In the genomic region with DNA sequence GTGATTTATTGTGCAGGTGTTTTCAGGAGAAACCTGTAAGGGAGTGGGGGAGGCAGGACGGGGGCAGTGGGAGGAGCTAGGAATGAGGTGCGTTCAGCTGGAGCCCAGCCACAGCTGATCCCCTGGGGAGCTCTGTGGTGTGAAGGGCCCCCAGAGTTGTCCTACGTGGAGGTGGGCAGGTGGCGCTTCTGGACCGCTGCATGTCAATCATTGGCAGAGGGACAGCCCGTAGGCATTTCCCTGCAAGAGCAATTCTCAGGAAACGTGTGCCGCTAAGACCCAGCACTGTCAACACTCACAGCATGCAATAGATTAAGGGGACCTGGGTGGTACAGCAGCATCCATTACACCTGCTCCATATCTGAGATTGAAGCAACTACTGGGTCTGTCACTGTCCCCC, we compare ENCODE assay signal across 12 cellular contexts. TPM values are rescaled to one million over a fixed set of nuclear protein-coding genes. Genes with fewer than 3 reads are reported as not detected.
A peak's percentile ranks its signal among the peaks of the same experiment; 100 is the strongest.
DNase-seq lines count a peak whose midpoint lies in the region; ATAC-seq, FAIRE-seq and TF ChIP-seq lines count a peak whose summit lies in the region.
"Had no signal": no experiment of that assay in that cellular context is flagged by ENCODE, and none has a peak within 500 bp of the region (broad histone marks: within the 10 kb centered on the region; RNA-seq: fewer than 3 reads in every experiment).

No MANE protein-coding gene starts in this region.

- H3K27ac ChIP-seq in OCI-LY7 (ENCODE audit: low read depth, low read length, poor library complexity, severe bottlenecking) (peak overlapping the region; percentile 95), kidney (ENCODE audit: low read depth in 2 of 2, low read length in 2 of 2) (no peak overlapping the region), uterus (peak overlapping the region in 1 of 2 donors; percentile 13)
- H3K27ac ChIP-seq: tibial artery had no signal

- no peaks in the 10 kb centered on the region for H3K9me3 Mint-ChIP-seq in CD14-positive monocyte
- no peaks in the 10 kb centered on the region for H3K9me3 Mint-ChIP-seq in Caco-2 (ENCODE audit: unreplicated experiment)

- peak overlapping the region; percentile 97 for H3K4me2 ChIP-seq in OCI-LY7 (ENCODE audit: low read length)

- no peaks in the 10 kb centered on the region for H3K27me3 ChIP-seq in Caco-2 (replicated peaks; ENCODE audit: control insufficient read depth, insufficient read depth, low read length)
- no peaks in the 10 kb centered on the region for H3K27me3 ChIP-seq in HAP-1 (ENCODE audit: low read depth)
- H3K27me3 ChIP-seq in uterus = no peaks in the 10 kb centered on the region
- H3K27me3 ChIP-seq: heart right ventricle, tibial artery had no signal

- H3K9ac ChIP-seq in kidney (ENCODE audit: low read length in 2 of 2) = no peak overlapping the region

- H3K4me3 ChIP-seq in OCI-LY7 (ENCODE audit: low read depth, low read length, poor library complexity, severe bottlenecking) (peak overlapping the region; percentile 75), kidney (ENCODE audit: low read length in 2 of 2) (no peak overlapping the region), Caco-2 (ENCODE audit: low read depth, low read length) (no peak overlapping the region), HAP-1 (no peak overlapping the region), uterus (no peak overlapping the region)
- H3K4me3 ChIP-seq: heart right ventricle, tibial artery had no signal

- H3K9me3 ChIP-seq in OCI-LY7 (ENCODE audit: low read length) (no peaks in the 10 kb centered on the region), kidney (ENCODE audit: control insufficient read depth in 1 of 2, low read length in 2 of 2) (no peaks in the 10 kb centered on the region), Caco-2 (no peaks in the 10 kb centered on the region), HAP-1 (no peaks in the 10 kb centered on the region), uterus (no peaks in the 10 kb centered on the region)
- H3K9me3 ChIP-seq: heart right ventricle, tibial artery had no signal

- H3K4me3 Mint-ChIP-seq in CD14-positive monocyte (peak overlapping the region in 1 of 2 donors; percentile 78), Caco-2 (ENCODE audit: unreplicated experiment) (no peak overlapping the region)

- POLR2A ChIA-PET in OCI-LY7 (lab: Charles Lee) = interaction anchor here (1.0 kb wide), 1 partner anchor 108 kb away, joined by 4 read pairs; no protein-coding TSS in a partner anchor
- POLR2A ChIA-PET in Caco-2 (lab: Charles Lee) = no interaction called here

- H3K4me1 ChIP-seq in OCI-LY7 (ENCODE audit: insufficient read depth, low read length, poor library complexity, severe bottlenecking) = peaks cover 63% of the 10 kb centered on the region
- peaks cover 0 to 10% of the 10 kb centered on the region in 2 donors for H3K4me1 ChIP-seq in kidney (ENCODE audit: control insufficient read depth in 1 of 2, insufficient read depth in 1 of 2, low read depth in 1 of 2, low read length in 2 of 2)
- H3K4me1 ChIP-seq in Caco-2 = no peaks in the 10 kb centered on the region; the same call in 1 of the 2 replicates
- no peaks in the 10 kb centered on the region for H3K4me1 ChIP-seq in HAP-1
- H3K4me1 ChIP-seq in uterus = peaks cover 0 to 8% of the 10 kb centered on the region in 2 donors

- H4K20me1 ChIP-seq in OCI-LY7 (ENCODE audit: insufficient read depth, low read length) = peaks cover 6% of the 10 kb centered on the region; the same call in 1 of the 2 replicates

- intact Hi-C loops in CD14-positive monocyte (cut with micrococcal nuclease) = loop anchor here in 1 of 2 donors (10.0 kb wide), 1 partner anchor 275 kb away; no protein-coding TSS in a partner anchor
- intact Hi-C loops in OCI-LY7 (cut with micrococcal nuclease; ENCODE audit: unreplicated experiment) = loop anchor here (5.0 kb wide), 3 partner anchors 148 to 308 kb away; partner anchors contain the start of gene PCNA
- intact Hi-C loops in kidney (cut with DNase I) = no loop called here
- intact Hi-C loops in Caco-2 (cut with micrococcal nuclease; ENCODE audit: unreplicated experiment) = no loop called here
- intact Hi-C loops in uterus (cut with DNase I; ENCODE audit: low total_unique reads) = no loop called here

- FAIRE-seq in GM19239 (lab: Jason Lieb, UNC) (peak; percentile 91), kidney (lab: Jason Lieb, UNC) (no peak)

- peak overlapping the region; percentile 100 for H3K27ac Mint-ChIP-seq in CD14-positive monocyte
- H3K27ac Mint-ChIP-seq in Caco-2 (ENCODE audit: unreplicated experiment) = no peak overlapping the region

- TF ChIP-seq CTCF in CD14-positive monocyte (IDR thresholded peaks at IDR 0.05) = no peak
- no peak for TF ChIP-seq CTCF in OCI-LY7 (conservative IDR thresholded peaks at IDR 0.05; ENCODE audit: low read length)
- TF ChIP-seq CTCF in kidney (IDR thresholded peaks at IDR 0.05; ENCODE audit: borderline replicate concordance, extremely low read depth, insufficient read depth) = no peak
- no peak for TF ChIP-seq CTCF in Caco-2 (IDR thresholded peaks at IDR 0.05; ENCODE audit: insufficient read depth in 1 of 2, low read depth in 1 of 2, low read length in 1 of 2, severe bottlenecking in 1 of 2, unreplicated experiment in 1 of 2)
- TF ChIP-seq CTCF in uterus (IDR thresholded peaks at IDR 0.05) = no peak

- H3K27me3 Mint-ChIP-seq in CD14-positive monocyte (ENCODE audit: low read depth in 3 of 3) (peaks cover 0 to 3% (median 0%) of the 10 kb centered on the region in 3 donors), Caco-2 (ENCODE audit: insufficient read depth, unreplicated experiment) (no peaks in the 10 kb centered on the region)

- TF ChIP-seq POLR2A in uterus (IDR thresholded peaks at IDR 0.05) = no peak

- BruUV-seq in OCI-LY7 (replicated peaks; lab: Mats Ljungman, UMichigan) (no TSS peak), Caco-2 (replicated peaks; lab: Mats Ljungman, UMichigan) (no TSS peak)

- H2AFZ ChIP-seq in OCI-LY7 (ENCODE audit: low read length) = no peak overlapping the region

- CTCF ChIA-PET in OCI-LY7 (lab: Charles Lee; ENCODE audit: unreplicated experiment) = no interaction called here
- CTCF ChIA-PET in Caco-2 (lab: Charles Lee) = no interaction called here

- in situ Hi-C loops in HAP-1 (cut with MboI; ENCODE audit: low sequenced_read_pairs) = no loop called here

- DNase-seq in CD14-positive monocyte (ENCODE audit: low spot score) = no peak
- no peak for DNase-seq in GM19239 (ENCODE audit: insufficient read length, low spot score)
- DNase-seq in OCI-LY7 (ENCODE audit: low spot score) = peak; percentile 53
- peak; percentile 63 for DNase-seq in kidney
- no peak for DNase-seq in Caco-2
- DNase-seq in HAP-1 (ENCODE audit: low spot score in 2 of 2) = no peak
- no peak for DNase-seq in uterus
- DNase-seq: cortex of kidney, heart right ventricle, SW 1271, tibial artery had no signal

- H3K9me2 ChIP-seq in OCI-LY7 (ENCODE audit: insufficient read depth, low read length) = no peaks in the 10 kb centered on the region

- peaks cover 56 to 84% of the 10 kb centered on the region in 2 donors for H3K36me3 Mint-ChIP-seq in CD14-positive monocyte
- peaks cover 4% of the 10 kb centered on the region for H3K36me3 Mint-ChIP-seq in Caco-2 (ENCODE audit: insufficient read depth, unreplicated experiment)

- H3K4me1 Mint-ChIP-seq in CD14-positive monocyte (peaks cover 99% of the 10 kb centered on the region), Caco-2 (ENCODE audit: low read depth, unreplicated experiment) (no peaks in the 10 kb centered on the region)

- H3K79me2 ChIP-seq in OCI-LY7 (ENCODE audit: insufficient read depth, low read depth, low read length) = peaks cover 44% of the 10 kb centered on the region; the same call in 1 of the 2 replicates

- H3K36me3 ChIP-seq in OCI-LY7 (ENCODE audit: insufficient read depth, low read length) (peaks cover 52% of the 10 kb centered on the region), kidney (ENCODE audit: control insufficient read depth in 1 of 2, insufficient read depth in 2 of 2, low read length in 2 of 2) (no peaks in the 10 kb centered on the region), Caco-2 (ENCODE audit: control insufficient read depth, insufficient read depth, low read length) (no peaks in the 10 kb centered on the region), HAP-1 (replicated peaks) (no peaks in the 10 kb centered on the region), uterus (no peaks in the 10 kb centered on the region)
- H3K36me3 ChIP-seq: tibial artery had no signal

- ATAC-seq in HG03442 (IDR thresholded peaks at IDR 0.05; ENCODE audit: unreplicated experiment) = no peak
- ATAC-seq: heart right ventricle had no signal

RNA-seq across cellular contexts. Expression of gene RASSF2, which starts 13.7 kb away (rescaled TPM):
- polyA plus RNA-seq in CD14-positive monocyte (100 to 1,000 TPM; 167 to 214 TPM), kidney (ENCODE audit: insufficient read depth, low read depth, low replicate concordance) (1.2 TPM)
- total RNA-seq in OCI-LY7 (2014; rRNA removed; shearing (Covaris generic)) = 30.0 and 30.5 TPM in 2 replicates
- total RNA-seq in OCI-LY7 (2022) (36.5 and 37.9 TPM in 2 replicates), kidney (17.8 TPM), Caco-2 (2022) (3.4 and 3.5 TPM in 2 replicates), uterus (100 to 1,000 TPM in 1 of 4 donors, 10 to 100 TPM in 3; 17.1 to 130 (median 26.1) TPM)

Comparison
In these comparisons a context has a peak if more than half of its experiments do, and no peak if none do; other contexts are left out.
1. DNase-seq: peak in OCI-LY7 (single experiment) and kidney (single experiment); none in CD14-positive monocyte (single experiment), GM19239 (single experiment), Caco-2 (0 of 2), HAP-1 (0 of 2) and uterus (0 of 2).